In genomic region chr20:3843990-3844619, GRCh38 we compare ENCODE assay signal across 4 cellular contexts. TPM values are rescaled to one million over a fixed set of nuclear protein-coding genes. Genes with fewer than 3 reads are reported as not detected.
DNase-seq lines count a peak whose midpoint lies in the region; TF ChIP-seq lines count a peak whose summit lies in the region.
"Not testable (repeated sequence)": the region's sequence is repeated elsewhere in the genome, so short reads cannot be mapped to it uniquely, and the experiment has no call there.

No MANE protein-coding gene starts in this region.

- DNase-seq in SK-N-SH; mesenchymal stem cell; type B pancreatic cell (ENCODE audit: extremely low spot score, unreplicated experiment): not testable (repeated sequence)

- not testable (repeated sequence) for H4K20me1 ChIP-seq in SK-N-SH (ENCODE audit: insufficient read depth)

- not testable (repeated sequence) for H3K14ac ChIP-seq in mesenchymal stem cell (ENCODE audit: low read length in 2 of 2)

- H3K18ac ChIP-seq in mesenchymal stem cell (ENCODE audit: low read depth in 1 of 2, low read length in 2 of 2), result not testable (repeated sequence)

- H3K9me3 ChIP-seq in HEK293 (ENCODE audit: control insufficient read depth, insufficient read depth, low read depth, low read length); SK-N-SH; mesenchymal stem cell (ENCODE audit: control insufficient read depth, low read length): not testable (repeated sequence)

- not testable (repeated sequence) for H3K27me3 Mint-ChIP-seq in type B pancreatic cell

- 0 out of 2 replicates have a peak overlapping the region, but pooled peaks have one; percentile 22 for H2AFZ ChIP-seq in SK-N-SH (ENCODE audit: low read depth)
- H2AFZ ChIP-seq in mesenchymal stem cell (ENCODE audit: low read depth, low read length), result not testable (repeated sequence)

- not testable (repeated sequence) for H2BK15ac ChIP-seq in mesenchymal stem cell (ENCODE audit: low read depth, poor library complexity, severe bottlenecking)

- not testable (repeated sequence) for H2BK5ac ChIP-seq in mesenchymal stem cell (ENCODE audit: low read depth, low read length, poor library complexity, severe bottlenecking)

- H3K4me3 ChIP-seq in HEK293 (ENCODE audit: low read depth, low read length); SK-N-SH (ENCODE audit: low read depth in 2 of 2, low read length in 1 of 2); mesenchymal stem cell (ENCODE audit: insufficient read depth in 1 of 2, low read depth in 1 of 2, low read length in 2 of 2): not testable (repeated sequence)

- H2BK12ac ChIP-seq in mesenchymal stem cell (ENCODE audit: low read length in 2 of 2), result not testable (repeated sequence)

- not testable (repeated sequence) for H3K79me1 ChIP-seq in mesenchymal stem cell (replicated peaks; ENCODE audit: low read length, poor library complexity, severe bottlenecking)

- not testable (repeated sequence) for H3K27ac ChIP-seq in HEK293 (ENCODE audit: extremely low read depth, low read depth, low read length); mesenchymal stem cell (ENCODE audit: low read length, poor library complexity, severe bottlenecking)
- H3K27ac ChIP-seq in SK-N-SH (ENCODE audit: low read depth in 2 of 2, low read length in 1 of 2), result 0 out of 4 replicates have a peak overlapping the region, but pooled peaks of 1 of the 2 experiments have one; percentile 33

- H3K4ac ChIP-seq in mesenchymal stem cell (ENCODE audit: low read depth in 1 of 2, low read length in 2 of 2), result not testable (repeated sequence)

- not testable (repeated sequence) for TF ChIP-seq EP300 in SK-N-SH (IDR thresholded peaks at IDR 0.05; ENCODE audit: borderline replicate concordance in 1 of 2, low read depth in 1 of 2, low read length in 1 of 2)

- not testable (repeated sequence) for H3K27me3 ChIP-seq in SK-N-SH (ENCODE audit: insufficient read depth); mesenchymal stem cell (ENCODE audit: control insufficient read depth in 1 of 2, insufficient read depth in 1 of 2, low read length in 2 of 2)

- H4K8ac ChIP-seq in mesenchymal stem cell (ENCODE audit: low read length), result not testable (repeated sequence)

- H3K9me3 Mint-ChIP-seq in type B pancreatic cell, result not testable (repeated sequence)

- not testable (repeated sequence) for H2AK5ac ChIP-seq in mesenchymal stem cell (ENCODE audit: low read length, severe bottlenecking)

- H2BK120ac ChIP-seq in mesenchymal stem cell (ENCODE audit: low read depth, low read length), result not testable (repeated sequence)

- not testable (repeated sequence) for H3K23ac ChIP-seq in mesenchymal stem cell (ENCODE audit: low read length in 2 of 2)

- H3K9ac ChIP-seq in SK-N-SH, result not testable (repeated sequence)
- peak overlapping the region; percentile 72 for H3K9ac ChIP-seq in mesenchymal stem cell (ENCODE audit: low read length)

- H4K91ac ChIP-seq in mesenchymal stem cell (ENCODE audit: low read length), result not testable (repeated sequence)

- not testable (repeated sequence) for H3K4me2 ChIP-seq in SK-N-SH; mesenchymal stem cell (ENCODE audit: low read length, poor library complexity, severe bottlenecking)

- H3K27ac Mint-ChIP-seq in type B pancreatic cell, result not testable (repeated sequence)

- H3F3A ChIP-seq in SK-N-SH (replicated peaks; ENCODE audit: insufficient read depth), result not testable (repeated sequence)

- peaks cover 11% of the 10 kb centered on the region for H3K4me1 ChIP-seq in HEK293 (ENCODE audit: control insufficient read depth, insufficient read depth, low read length)
- H3K4me1 ChIP-seq in SK-N-SH (ENCODE audit: control insufficient read depth in 1 of 2, insufficient read depth in 2 of 2, low read depth in 1 of 2, low read length in 1 of 2), result not testable (repeated sequence)
- peaks cover 18% of the 10 kb centered on the region for H3K4me1 ChIP-seq in mesenchymal stem cell (ENCODE audit: control insufficient read depth, insufficient read depth, low read depth, low read length)

- CTCF ChIA-PET in HEK293 (lab: Yijun Ruan, JAX), result interaction anchor here (1.0 to 4.2 kb wide), 5 partner anchors 11 to 128 kb away, joined by 3 to 26 read pairs (median 5); partner anchors contain the start of genes AP5S1 and CENPB
- CTCF ChIA-PET in SK-N-SH (lab: Yijun Ruan, JAX), result interaction anchor here (1.7 to 4.6 kb wide), 3 partner anchors 11 to 228 kb away, joined by 6 to 27 read pairs (median 19); partner anchors contain the start of gene AP5S1

- H3K4me3 Mint-ChIP-seq in type B pancreatic cell, result peak overlapping the region; percentile 28

- TF ChIP-seq CTCF in HEK293 (tag by site-specific recombination; IDR thresholded peaks at IDR 0.05); SK-N-SH (IDR thresholded peaks at IDR 0.05); type B pancreatic cell (conservative IDR thresholded peaks at IDR 0.05): not testable (repeated sequence)

- not testable (repeated sequence) for H3K36me3 Mint-ChIP-seq in type B pancreatic cell

- WGBS in SK-N-SH (ENCODE audit: low lambda C conversion rate), result 95% methylated on average over 9 of the region's 9 CpGs
- WGBS in mesenchymal stem cell, result 96% methylated on average over 9 of the region's 9 CpGs

- not testable (repeated sequence) for TF ChIP-seq RAD21 in SK-N-SH (IDR thresholded peaks at IDR 0.05; ENCODE audit: low read length)

- POLR2A ChIA-PET in HEK293 (lab: Yijun Ruan, JAX), result interaction anchor here (0.6 to 1.5 kb wide), 2 partner anchors 24 to 172 kb away, joined by 3 to 4 read pairs; partner anchors contain the start of gene AP5S1
- POLR2A ChIA-PET in SK-N-SH (lab: Yijun Ruan, JAX), result interaction anchor here (1.4 to 1.8 kb wide), 2 partner anchors 23 to 24 kb away, joined by 3 to 4 read pairs; partner anchors contain the start of gene AP5S1

- peaks cover 11% of the 10 kb centered on the region for H3K4me1 Mint-ChIP-seq in type B pancreatic cell (ENCODE audit: unreplicated experiment)

- not testable (repeated sequence) for H3K9me2 ChIP-seq in SK-N-SH

- peaks cover 31% of the 10 kb centered on the region for H3K79me2 ChIP-seq in SK-N-SH (ENCODE audit: insufficient read depth)

- H3K36me3 ChIP-seq in HEK293 (ENCODE audit: control insufficient read depth in 2 of 2, insufficient read depth in 1 of 2, low read length in 2 of 2); SK-N-SH (replicated peaks in 1 of 2; ENCODE audit: control insufficient read depth in 1 of 2, insufficient read depth in 2 of 2, low read length in 1 of 2); mesenchymal stem cell (ENCODE audit: control insufficient read depth in 1 of 2, insufficient read depth in 2 of 2, low read depth in 1 of 2, low read length in 2 of 2): not testable (repeated sequence)

TF ChIP-seq in HEK293, 187 proteins besides CTCF, POLR2A, EP300 and RAD21:
- TF ChIP-seq ZNF335 (tag by site-specific recombination; conservative IDR thresholded peaks at IDR 0.05), result peak; percentile 41; the same call in 1 of the 2 replicates

RNA-seq across cellular contexts. Expression of gene MAVS, which starts 2.5 kb away (rescaled TPM):
- polyA plus RNA-seq in SK-N-SH (2012; rRNA removed), result 9.1 and 10.5 TPM in 2 replicates
- polyA plus RNA-seq in SK-N-SH (2012; cell fraction: cytosol; rRNA removed), result 5.1 and 6.6 TPM in 2 replicates
- 22.6 and 28.8 TPM in 2 replicates for polyA plus RNA-seq in SK-N-SH (2012; cell fraction: nucleus; rRNA removed)
- polyA plus RNA-seq in mesenchymal stem cell (2013, experiment 1 of 2), result 22.4 TPM
- polyA plus RNA-seq in mesenchymal stem cell (2013, experiment 2 of 2), result 21.0 TPM
- total RNA-seq in type B pancreatic cell (ENCODE audit: low replicate concordance), result 44.5 and 52.2 TPM in 2 replicates

RNA-seq across cellular contexts. Expression of gene AP5S1, which starts 23.8 kb away (rescaled TPM):
- polyA plus RNA-seq in SK-N-SH (2012; rRNA removed), result 8.6 and 10.3 TPM in 2 replicates
- 4.7 and 6.5 TPM in 2 replicates for polyA plus RNA-seq in SK-N-SH (2012; cell fraction: cytosol; rRNA removed)
- 9.7 and 10.8 TPM in 2 replicates for polyA plus RNA-seq in SK-N-SH (2012; cell fraction: nucleus; rRNA removed)
- 9.4 TPM for polyA plus RNA-seq in mesenchymal stem cell (2013, experiment 1 of 2)
- 9.5 TPM for polyA plus RNA-seq in mesenchymal stem cell (2013, experiment 2 of 2)
- total RNA-seq in type B pancreatic cell (ENCODE audit: low replicate concordance), result 10.4 and 11.1 TPM in 2 replicates

RNA-seq across cellular contexts. Expression of gene PANK2, which starts 45.1 kb away (rescaled TPM):
- polyA plus RNA-seq in SK-N-SH (2012; rRNA removed), result 17.7 and 23.3 TPM in 2 replicates
- 19.6 and 22.5 TPM in 2 replicates for polyA plus RNA-seq in SK-N-SH (2012; cell fraction: cytosol; rRNA removed)
- 43.1 and 53.0 TPM in 2 replicates for polyA plus RNA-seq in SK-N-SH (2012; cell fraction: nucleus; rRNA removed)
- polyA plus RNA-seq in mesenchymal stem cell (2013, experiment 1 of 2), result 21.4 TPM
- 21.4 TPM for polyA plus RNA-seq in mesenchymal stem cell (2013, experiment 2 of 2)
- total RNA-seq in type B pancreatic cell (ENCODE audit: low replicate concordance), result 38.9 and 55.3 TPM in 2 replicates

RNA-seq across cellular contexts. Expression of gene CDC25B, which starts 48.0 kb away (rescaled TPM):
- polyA plus RNA-seq in SK-N-SH (2012; rRNA removed), result 41.5 and 56.5 TPM in 2 replicates
- polyA plus RNA-seq in SK-N-SH (2012; cell fraction: cytosol; rRNA removed), result 26.5 and 35.3 TPM in 2 replicates
- 173 and 208 TPM in 2 replicates for polyA plus RNA-seq in SK-N-SH (2012; cell fraction: nucleus; rRNA removed)
- 97.9 TPM for polyA plus RNA-seq in mesenchymal stem cell (2013, experiment 1 of 2)
- 95.2 TPM for polyA plus RNA-seq in mesenchymal stem cell (2013, experiment 2 of 2)
- total RNA-seq in type B pancreatic cell (ENCODE audit: low replicate concordance), result 34.8 and 51.1 TPM in 2 replicates

RNA-seq across cellular contexts. Expression of gene CENPB, which starts 57.6 kb away (rescaled TPM):
- 37.6 and 41.2 TPM in 2 replicates for polyA plus RNA-seq in SK-N-SH (2012; rRNA removed)
- 29.8 and 39.9 TPM in 2 replicates for polyA plus RNA-seq in SK-N-SH (2012; cell fraction: cytosol; rRNA removed)
- polyA plus RNA-seq in SK-N-SH (2012; cell fraction: nucleus; rRNA removed), result 26.3 and 35.2 TPM in 2 replicates
- 38.0 TPM for polyA plus RNA-seq in mesenchymal stem cell (2013, experiment 1 of 2)
- polyA plus RNA-seq in mesenchymal stem cell (2013, experiment 2 of 2), result 38.0 TPM
- total RNA-seq in type B pancreatic cell (ENCODE audit: low replicate concordance), result 63.2 and 68.7 TPM in 2 replicates
